ENCODE assay signal across 8 cellular contexts in genomic region chr9:97222393-97222792, GRCh38.
DNase-seq lines count a peak whose midpoint lies in the region; ATAC-seq and TF ChIP-seq lines count a peak whose summit lies in the region.
"Not testable (repeated sequence)": the region's sequence is repeated elsewhere in the genome, so short reads cannot be mapped to it uniquely, and the experiment has no call there.

No MANE protein-coding gene starts in this region.

- under 1% methylated on average over 21 of the region's 21 CpGs for WGBS in HUES64

- H3K27ac Mint-ChIP-seq in activated CD4-positive, alpha-beta memory T cell treated with anti-CD3 and anti-CD28 coated beads, Interleukin-2, amount 10 ng/mL, durations not matched to agents 7 days and 5 days; natural killer cell treated with Interleukin-12 subunit alpha and Interleukin-12 subunit beta and Interleukin-15 and Interleukin-18, amount 100 ng/mL, for 72 hours; stimulated activated effector memory CD8-positive, alpha-beta T cell treated with anti-CD3 and anti-CD28 coated beads, Interleukin-12 subunit alpha, Interleukin-12 subunit beta, amount 100 ng/mL, for 72 hours: not testable (repeated sequence)

- not testable (repeated sequence) for ATAC-seq in natural killer cell treated with Interleukin-12 subunit alpha and Interleukin-12 subunit beta and Interleukin-15 and Interleukin-18, amount 100 ng/mL, for 72 hours; stimulated activated effector memory CD8-positive, alpha-beta T cell treated with anti-CD3 and anti-CD28 coated beads, Interleukin-12 subunit alpha, Interleukin-12 subunit beta, amount 100 ng/mL, for 72 hours

- peaks cover 13% of the 10 kb centered on the region for H3K4me1 ChIP-seq in HUES64 (ENCODE audit: insufficient read depth, low read length)

- peak overlapping the region; percentile 98 for H3K27ac ChIP-seq in HUES64 (ENCODE audit: low read depth, low read length)
- peak overlapping the region in 32 of 59 donors; percentile 30 to 78 (median 64) for H3K27ac ChIP-seq in dorsolateral prefrontal cortex

- intact Hi-C loops in dorsolateral prefrontal cortex (cut with DNase I), result loop anchor here in 1 of 2 donors (10.0 kb wide), 1 partner anchor 368 kb away; the partner anchor contains the start of gene ZNF782

- H3K4me3 Mint-ChIP-seq in activated CD4-positive, alpha-beta memory T cell treated with anti-CD3 and anti-CD28 coated beads, Interleukin-2, amount 10 ng/mL, durations not matched to agents 7 days and 5 days, result peak overlapping the region; percentile 17
- H3K4me3 Mint-ChIP-seq in natural killer cell treated with Interleukin-12 subunit alpha and Interleukin-12 subunit beta and Interleukin-15 and Interleukin-18, amount 100 ng/mL, for 72 hours, result peak overlapping the region; percentile 27
- peak overlapping the region; percentile 79 for H3K4me3 Mint-ChIP-seq in stimulated activated effector memory CD8-positive, alpha-beta T cell treated with anti-CD3 and anti-CD28 coated beads, Interleukin-12 subunit alpha, Interleukin-12 subunit beta, amount 100 ng/mL, for 72 hours

- H3K4me3 ChIP-seq in HUES64 (ENCODE audit: low read length) (peak overlapping the region; percentile 88), dorsolateral prefrontal cortex (peak overlapping the region in 58 of 59 donors; percentile 29 to 73 (median 60)), iPS-11a (ENCODE audit: low read depth, low read length) (peak overlapping the region; percentile 69)

- H3K9me3 ChIP-seq in HUES64 (ENCODE audit: insufficient read depth, low read depth, low read length), result not testable (repeated sequence)

- H3K4me1 Mint-ChIP-seq in activated CD4-positive, alpha-beta memory T cell treated with anti-CD3 and anti-CD28 coated beads, Interleukin-2, amount 10 ng/mL, durations not matched to agents 7 days and 5 days, result peaks cover 12% of the 10 kb centered on the region
- not testable (repeated sequence) for H3K4me1 Mint-ChIP-seq in natural killer cell treated with Interleukin-12 subunit alpha and Interleukin-12 subunit beta and Interleukin-15 and Interleukin-18, amount 100 ng/mL, for 72 hours (ENCODE audit: low read depth in 2 of 2); stimulated activated effector memory CD8-positive, alpha-beta T cell treated with anti-CD3 and anti-CD28 coated beads, Interleukin-12 subunit alpha, Interleukin-12 subunit beta, amount 100 ng/mL, for 72 hours

- not testable (repeated sequence) for H3K36me3 ChIP-seq in HUES64 (ENCODE audit: insufficient read depth, low read length)

- H3K9ac ChIP-seq in HUES64 (ENCODE audit: low read depth, low read length), result peak overlapping the region; percentile 99

- TF ChIP-seq CTCF in dorsolateral prefrontal cortex (IDR thresholded peaks at IDR 0.05 in 54 of 56, conservative IDR thresholded peaks at IDR 0.05 in 2 of 56; ENCODE audit: low read depth in 1 of 56, partially characterized antibody in 56 of 56), result not testable (repeated sequence)

- peaks cover 51% of the 10 kb centered on the region for H3K27me3 Mint-ChIP-seq in activated CD4-positive, alpha-beta memory T cell treated with anti-CD3 and anti-CD28 coated beads, Interleukin-2, amount 10 ng/mL, durations not matched to agents 7 days and 5 days
- H3K27me3 Mint-ChIP-seq in natural killer cell treated with Interleukin-12 subunit alpha and Interleukin-12 subunit beta and Interleukin-15 and Interleukin-18, amount 100 ng/mL, for 72 hours, result peaks cover 50 to 70% of the 10 kb centered on the region in 2 donors

- H3K27me3 ChIP-seq in HUES64 (ENCODE audit: insufficient read depth, low read length) (peaks cover 29% of the 10 kb centered on the region), dorsolateral prefrontal cortex (peaks cover 0 to 23% (median 0%) of the 10 kb centered on the region in 45 donors)

- peak; percentile 8 for DNase-seq in COR-L47 (lab: John Stamatoyannopoulos, UW)
- DNase-seq in NCI-H524 (lab: John Stamatoyannopoulos, UW), result peak; percentile 29 to 66
- DNase-seq in activated CD4-positive, alpha-beta memory T cell treated with anti-CD3 and anti-CD28 coated beads, Interleukin-2, amount 10 ng/mL, durations not matched to agents 7 days and 5 days; natural killer cell treated with Interleukin-12 subunit alpha and Interleukin-12 subunit beta and Interleukin-15 and Interleukin-18, amount 100 ng/mL, for 72 hours (ENCODE audit: low spot score); stimulated activated effector memory CD8-positive, alpha-beta T cell treated with anti-CD3 and anti-CD28 coated beads, Interleukin-12 subunit alpha, Interleukin-12 subunit beta, amount 100 ng/mL, for 72 hours (ENCODE audit: low spot score in 2 of 2): not testable (repeated sequence)
- DNase-seq in dorsolateral prefrontal cortex, result peak in 9 of 10 donors; percentile 19 to 68 (median 34)

- POLR2A ChIA-PET in activated CD4-positive, alpha-beta memory T cell treated with anti-CD3 and anti-CD28 coated beads, Interleukin-2, amount 10 ng/mL, durations not matched to agents 7 days and 5 days (lab: Charles Lee), result interaction anchor here (1.4 kb wide), 1 partner anchor 366 kb away, joined by 3 read pairs; no protein-coding TSS in a partner anchor

- CTCF ChIA-PET in activated CD4-positive, alpha-beta memory T cell treated with anti-CD3 and anti-CD28 coated beads, Interleukin-2, amount 10 ng/mL, durations not matched to agents 7 days and 5 days (lab: Charles Lee), result interaction anchor here (1.9 to 2.0 kb wide), 2 partner anchors 10 to 365 kb away, joined by 7 to 8 read pairs; no protein-coding TSS in a partner anchor

- H3K36me3 Mint-ChIP-seq in activated CD4-positive, alpha-beta memory T cell treated with anti-CD3 and anti-CD28 coated beads, Interleukin-2, amount 10 ng/mL, durations not matched to agents 7 days and 5 days (ENCODE audit: low read depth); natural killer cell treated with Interleukin-12 subunit alpha and Interleukin-12 subunit beta and Interleukin-15 and Interleukin-18, amount 100 ng/mL, for 72 hours; stimulated activated effector memory CD8-positive, alpha-beta T cell treated with anti-CD3 and anti-CD28 coated beads, Interleukin-12 subunit alpha, Interleukin-12 subunit beta, amount 100 ng/mL, for 72 hours: not testable (repeated sequence)

- H3K9me3 Mint-ChIP-seq in activated CD4-positive, alpha-beta memory T cell treated with anti-CD3 and anti-CD28 coated beads, Interleukin-2, amount 10 ng/mL, durations not matched to agents 7 days and 5 days; natural killer cell treated with Interleukin-12 subunit alpha and Interleukin-12 subunit beta and Interleukin-15 and Interleukin-18, amount 100 ng/mL, for 72 hours; stimulated activated effector memory CD8-positive, alpha-beta T cell treated with anti-CD3 and anti-CD28 coated beads, Interleukin-12 subunit alpha, Interleukin-12 subunit beta, amount 100 ng/mL, for 72 hours: not testable (repeated sequence)

Comparison
In these comparisons a context has a peak if more than half of its experiments do, and no peak if none do; other contexts are left out.
1. H3K4me3 Mint-ChIP-seq: peak in every context shown above with its lines; median percentile 79 in stimulated activated effector memory CD8-positive, alpha-beta T cell treated with anti-CD3 and anti-CD28 coated beads, Interleukin-12 subunit alpha, Interleukin-12 subunit beta, amount 100 ng/mL, for 72 hours; 27 in natural killer cell treated with Interleukin-12 subunit alpha and Interleukin-12 subunit beta and Interleukin-15 and Interleukin-18, amount 100 ng/mL, for 72 hours; 17 in activated CD4-positive, alpha-beta memory T cell treated with anti-CD3 and anti-CD28 coated beads, Interleukin-2, amount 10 ng/mL, durations not matched to agents 7 days and 5 days.